ENCODE assay signal across 27 cellular contexts in the genomic region with DNA sequence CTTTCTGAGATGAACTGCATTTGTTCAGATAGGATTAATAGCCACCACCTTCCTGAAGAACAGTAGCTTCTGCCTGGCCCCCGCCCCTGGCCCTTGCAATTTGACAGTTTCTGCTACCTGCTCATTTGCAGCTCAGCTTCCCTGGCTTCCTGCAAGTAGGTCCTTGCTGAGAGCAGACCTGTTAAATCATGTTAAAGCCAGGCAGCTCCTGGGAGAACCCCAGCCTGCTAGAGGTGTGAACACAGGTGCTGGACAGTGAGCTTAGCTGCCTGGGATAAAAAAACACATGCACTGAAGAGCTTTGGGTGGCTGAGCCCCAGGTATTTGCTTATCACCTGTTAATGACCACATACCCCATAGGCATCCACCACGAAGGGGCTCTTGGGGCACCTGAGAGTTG.
DNase-seq lines count a peak whose midpoint lies in the region; ATAC-seq and TF ChIP-seq lines count a peak whose summit lies in the region.
"Had no signal": no experiment of that assay in that cellular context is flagged by ENCODE, and none has a peak within 500 bp of the region (broad histone marks: within the 10 kb centered on the region; RNA-seq: fewer than 3 reads in every experiment).

No MANE protein-coding gene starts in this region.

- H3K79me2 ChIP-seq in mammary epithelial cell (ENCODE audit: insufficient read depth, low read length) = peaks cover 4% of the 10 kb centered on the region

- no peak overlapping the region for H3K27ac Mint-ChIP-seq in CD8-positive, alpha-beta memory T cell
- H3K27ac Mint-ChIP-seq: activated CD8-positive, alpha-beta T cell treated with anti-CD3 and anti-CD28 coated beads, Interleukin-2, amount 10 ng/mL, durations not matched to agents 7 days and 5 days; B cell; memory B cell; T-helper 1 cell treated with Interleukin-12 subunit alpha and Interleukin-12 subunit beta and Interleukin-4 antibody, amounts not matched to agents 30 μg/mL and 1 μg/mL, for 36 hours had no signal

- intact Hi-C loops in mammary epithelial cell (cut with micrococcal nuclease) = loop anchor here (5.0 to 10.0 kb wide), 2 partner anchors 143 to 260 kb away; a partner anchor contains a TSS
- intact Hi-C loops in breast epithelium (cut with DNase I; ENCODE audit: low total_unique reads) = no loop called here

- H3K27me3 ChIP-seq in mammary epithelial cell (ENCODE audit: insufficient read depth, low read length) (no peaks in the 10 kb centered on the region), breast epithelium (no peaks in the 10 kb centered on the region)
- H3K27me3 ChIP-seq in CD8-positive, alpha-beta memory T cell (ENCODE audit: insufficient read depth, low read length, poor library complexity, severe bottlenecking) = no peaks in the 10 kb centered on the region
- H3K27me3 ChIP-seq: neutrophil had no signal

- POLR2A ChIA-PET in CD8-positive, alpha-beta memory T cell (lab: Charles Lee) = no interaction called here

- ATAC-seq in HG03039 (IDR thresholded peaks at IDR 0.05; ENCODE audit: unreplicated experiment) = no peak
- ATAC-seq: A549; activated CD8-positive, alpha-beta T cell treated with anti-CD3 and anti-CD28 coated beads, Interleukin-2, amount 10 ng/mL, durations not matched to agents 7 days and 5 days had no signal

- no peak overlapping the region for H2AFZ ChIP-seq in mammary epithelial cell (ENCODE audit: low read depth, low read length)

- H3K36me3 ChIP-seq in mammary epithelial cell (ENCODE audit: insufficient read depth, low read length) = no peaks in the 10 kb centered on the region
- no peaks in the 10 kb centered on the region for H3K36me3 ChIP-seq in breast epithelium
- H3K36me3 ChIP-seq in CD8-positive, alpha-beta memory T cell (ENCODE audit: insufficient read depth, low read length) = no peaks in the 10 kb centered on the region
- H3K36me3 ChIP-seq: neutrophil had no signal

- H3K9ac ChIP-seq in mammary epithelial cell (ENCODE audit: insufficient read depth, low read length) = no peak overlapping the region

- WGBS in mammary epithelial cell (ENCODE audit: low coverage, missing lambda C conversion rate) = 96% methylated on average over 2 of the region's 2 CpGs

- no peaks in the 10 kb centered on the region for H3K27me3 Mint-ChIP-seq in CD8-positive, alpha-beta memory T cell
- H3K27me3 Mint-ChIP-seq: B cell, memory B cell had no signal

- no peaks in the 10 kb centered on the region for H3K9me3 ChIP-seq in mammary epithelial cell (replicated peaks; ENCODE audit: insufficient read depth, low read length)
- H3K9me3 ChIP-seq in breast epithelium = no peaks in the 10 kb centered on the region
- H3K9me3 ChIP-seq in CD8-positive, alpha-beta memory T cell (ENCODE audit: low read length) = no peaks in the 10 kb centered on the region
- H3K9me3 ChIP-seq: A549, neutrophil had no signal

- H3K4me1 ChIP-seq in mammary epithelial cell (ENCODE audit: insufficient read depth, low read length) (peaks cover 28% of the 10 kb centered on the region), breast epithelium (no peaks in the 10 kb centered on the region)
- H3K4me1 ChIP-seq in CD8-positive, alpha-beta memory T cell (ENCODE audit: insufficient read depth, low read length) = no peaks in the 10 kb centered on the region
- H3K4me1 ChIP-seq: A549 had no signal

- in situ Hi-C loops in mammary epithelial cell (cut with MboI; ENCODE audit: low sequenced_read_pairs in 2 of 2) = no loop called here

- no peak for TF ChIP-seq CTCF in mammary epithelial cell (conservative IDR thresholded peaks at IDR 0.05 in 1 of 2, IDR thresholded peaks at IDR 0.05 in 1 of 2; ENCODE audit: extremely low read depth in 1 of 2, insufficient read depth in 1 of 2, low read depth in 1 of 2, low read length in 2 of 2)
- TF ChIP-seq CTCF in breast epithelium (IDR thresholded peaks at IDR 0.05) = no peak
- no peak for TF ChIP-seq CTCF in epithelial cell of esophagus (IDR thresholded peaks at IDR 0.05; ENCODE audit: insufficient read depth, low read depth, low read length, missing control alignments)

- no peaks in the 10 kb centered on the region for H4K20me1 ChIP-seq in mammary epithelial cell (ENCODE audit: insufficient read depth, low read length)

- no peak overlapping the region for H3K27ac ChIP-seq in mammary epithelial cell (ENCODE audit: insufficient read depth, low read depth, low read length)
- H3K27ac ChIP-seq in breast epithelium = no peak overlapping the region
- no peak overlapping the region for H3K27ac ChIP-seq in CD8-positive, alpha-beta memory T cell (ENCODE audit: low read depth, low read length)
- H3K27ac ChIP-seq: A549, neutrophil, SK-N-MC had no signal

- TF ChIP-seq POLR2A in breast epithelium (IDR thresholded peaks at IDR 0.05) = no peak

- H3K4me3 ChIP-seq in mammary epithelial cell (replicated peaks in 1 of 3; ENCODE audit: insufficient read depth in 1 of 3, low read depth in 2 of 3, low read length in 3 of 3) (no peak overlapping the region), breast epithelium (no peak overlapping the region), epithelial cell of esophagus (ENCODE audit: low read length) (no peak overlapping the region)
- no peak overlapping the region for H3K4me3 ChIP-seq in CD8-positive, alpha-beta memory T cell (ENCODE audit: low read length)
- H3K4me3 ChIP-seq: A549, SK-N-MC had no signal

- CTCF ChIA-PET in mammary epithelial cell (lab: Charles Lee; ENCODE audit: low non-redundant PET) = no interaction called here
- CTCF ChIA-PET in CD8-positive, alpha-beta memory T cell (lab: Charles Lee) = no interaction called here

- peak; percentile 16 for DNase-seq in mammary epithelial cell
- DNase-seq in breast epithelium (ENCODE audit: low spot score in 2 of 2) = no peak
- DNase-seq in epithelial cell of esophagus (ENCODE audit: low read depth) = peak; percentile 42
- peak; percentile 63 for DNase-seq in kidney tubule cell (ENCODE audit: low spot score)
- no peak for DNase-seq in stimulated activated CD4-positive, alpha-beta T cell treated with anti-CD3 and anti-CD28 coated beads, Interleukin-12 subunit alpha, Interleukin-12 subunit beta, amount 100 ng/mL, for 4 hours
- DNase-seq in CD8-positive, alpha-beta memory T cell = no peak
- DNase-seq in NCI-H1048 (lab: John Stamatoyannopoulos, UW) = no peak
- DNase-seq: activated CD8-positive, alpha-beta T cell treated with anti-CD3 and anti-CD28 coated beads, Interleukin-2, amount 10 ng/mL, durations not matched to agents 7 days and 5 days; activated effector memory CD4-positive, alpha-beta T cell treated with Interleukin-2 at 50 U/mL for 16 hours; activated T-cell treated with anti-CD3 and anti-CD28 coated beads for 4 hours; DMS79; effector CD4-positive, alpha-beta T cell; erythroblast; foreskin fibroblast; HCEC 1CT; NCI-H1417 treated with DMSO at 0.1 percent for 48 hours; NCI-H2171; NCI-H524 treated with DMSO at 0.1 percent for 48 hours; stimulated activated CD4-positive, alpha-beta T cell treated with anti-CD3 and anti-CD28 coated beads, Interleukin-1b, Interleukin-23, amount 100 ng/mL, for 48 hours had no signal

- no TSS peak for BruUV-seq in mammary epithelial cell (replicated peaks; lab: Mats Ljungman, UMichigan)

- no peak overlapping the region for H3K4me3 Mint-ChIP-seq in CD8-positive, alpha-beta memory T cell
- H3K4me3 Mint-ChIP-seq: activated CD8-positive, alpha-beta T cell treated with anti-CD3 and anti-CD28 coated beads, Interleukin-2, amount 10 ng/mL, durations not matched to agents 7 days and 5 days; B cell; brain; memory B cell; T-helper 1 cell treated with Interleukin-12 subunit alpha and Interleukin-12 subunit beta and Interleukin-4 antibody, amounts not matched to agents 30 μg/mL and 1 μg/mL, for 36 hours had no signal

- no peak overlapping the region for H3K4me2 ChIP-seq in mammary epithelial cell (ENCODE audit: insufficient read depth, low read depth, low read length)
- H3K4me2 ChIP-seq: A549 had no signal

- H3K36me3 Mint-ChIP-seq in CD8-positive, alpha-beta memory T cell = no peaks in the 10 kb centered on the region
- H3K36me3 Mint-ChIP-seq: memory B cell had no signal

- dilution Hi-C loops in mammary epithelial cell (cut with HindIII; ENCODE audit: low sequenced_read_pairs) = no loop called here

- peaks cover 0 to 5% (median 5%) of the 10 kb centered on the region in 5 donors for H3K9me3 Mint-ChIP-seq in CD8-positive, alpha-beta memory T cell
- H3K9me3 Mint-ChIP-seq: memory B cell; T-helper 1 cell treated with Interleukin-12 subunit alpha and Interleukin-12 subunit beta and Interleukin-4 antibody, amounts not matched to agents 30 μg/mL and 1 μg/mL, for 36 hours had no signal

- H3K4me1 Mint-ChIP-seq in CD8-positive, alpha-beta memory T cell = no peaks in the 10 kb centered on the region
- H3K4me1 Mint-ChIP-seq: B cell had no signal

Comparison
In these comparisons a context has a peak if more than half of its experiments do, and no peak if none do; other contexts are left out.
1. DNase-seq: peak in mammary epithelial cell (single experiment), epithelial cell of esophagus (single experiment) and kidney tubule cell (single experiment); none in breast epithelium (0 of 2), stimulated activated CD4-positive, alpha-beta T cell treated with anti-CD3 and anti-CD28 coated beads, Interleukin-12 subunit alpha, Interleukin-12 subunit beta, amount 100 ng/mL, for 4 hours (single experiment), CD8-positive, alpha-beta memory T cell (0 of 5) and NCI-H1048 (single experiment).